Comparison of ENCODE assay signal across 8 cellular contexts in genomic region chr3:138051946-138052802, GRCh38. TPM values are rescaled to one million over a fixed set of nuclear protein-coding genes. Genes with fewer than 3 reads are reported as not detected.
DNase-seq lines count a peak whose midpoint lies in the region; ATAC-seq, FAIRE-seq and TF ChIP-seq lines count a peak whose summit lies in the region.

No MANE protein-coding gene starts in this region.

- TF ChIP-seq POLR2A in endothelial cell of umbilical vein (IDR thresholded peaks at IDR 0.05; ENCODE audit: low read depth, low read length) = no peak

- no peak overlapping the region for H3K27ac ChIP-seq in endothelial cell of umbilical vein (ENCODE audit: insufficient read depth, low read depth, low read length)
- H3K27ac ChIP-seq in neural progenitor cell = no peak overlapping the region

- H3K9ac ChIP-seq in endothelial cell of umbilical vein (replicated peaks; ENCODE audit: extremely low read depth, insufficient read depth, low read length) = no peak overlapping the region
- no peak overlapping the region for H3K9ac ChIP-seq in neural progenitor cell

- H3K27me3 Mint-ChIP-seq in neural progenitor cell (ENCODE audit: insufficient read depth, low read depth) = peaks cover 2% of the 10 kb centered on the region

- peaks cover 13% of the 10 kb centered on the region for H3F3A ChIP-seq in neural progenitor cell (ENCODE audit: low read depth)

- peak; percentile 82 for FAIRE-seq in endothelial cell of umbilical vein (lab: Jason Lieb, UNC)

- H3K4me3 ChIP-seq in endothelial cell of umbilical vein (replicated peaks in 1 of 3; ENCODE audit: insufficient read depth in 1 of 3, low read depth in 1 of 3, low read length in 3 of 3) (no peak overlapping the region), neural progenitor cell (no peak overlapping the region)

- no peaks in the 10 kb centered on the region for H3K36me3 ChIP-seq in endothelial cell of umbilical vein (ENCODE audit: control insufficient read depth in 2 of 2, extremely low read depth in 1 of 2, insufficient read depth in 2 of 2, low read length in 2 of 2)
- H3K36me3 ChIP-seq in neural progenitor cell = no peaks in the 10 kb centered on the region

- no peaks in the 10 kb centered on the region for H3K9me3 ChIP-seq in endothelial cell of umbilical vein (replicated peaks; ENCODE audit: control insufficient read depth, insufficient read depth, low read length)
- H3K9me3 ChIP-seq in neural progenitor cell (ENCODE audit: low read depth) = no peaks in the 10 kb centered on the region

- no peak overlapping the region for H3K4me3 Mint-ChIP-seq in neural progenitor cell

- intact Hi-C loops in endothelial cell of umbilical vein (cut with micrococcal nuclease) = loop anchor here (1.0 kb wide), 1 partner anchor 947 kb away; no protein-coding TSS in a partner anchor

- H3K4me2 ChIP-seq in endothelial cell of umbilical vein (ENCODE audit: insufficient read depth, low read length) = no peak overlapping the region
- H3K4me2 ChIP-seq in neural progenitor cell = no peak overlapping the region

- H2AFZ ChIP-seq in endothelial cell of umbilical vein (ENCODE audit: low read depth, low read length) (no peak overlapping the region), neural progenitor cell (replicated peaks) (no peak overlapping the region)

- dilution Hi-C loops in endothelial cell of umbilical vein (cut with MboI; ENCODE audit: extremely low pct_ligation_motif_present, low sequenced_read_pairs) = no loop called here

- ATAC-seq in GM18909 (IDR thresholded peaks at IDR 0.05; ENCODE audit: poor library complexity, unreplicated experiment) (peak; percentile 80), HG03175 (IDR thresholded peaks at IDR 0.05; ENCODE audit: unreplicated experiment) (peak; percentile 82)

- H4K20me1 ChIP-seq in endothelial cell of umbilical vein (replicated peaks; ENCODE audit: control insufficient read depth, extremely low read depth, insufficient read depth, low read length) = no peaks in the 10 kb centered on the region
- H4K20me1 ChIP-seq in neural progenitor cell (ENCODE audit: low read depth) = peaks cover 12% of the 10 kb centered on the region

- H3K36me3 Mint-ChIP-seq in neural progenitor cell = peaks cover 7% of the 10 kb centered on the region

- POLR2A ChIA-PET in endothelial cell of umbilical vein (lab: Charles Lee) = no interaction called here

- H3K4me1 Mint-ChIP-seq in neural progenitor cell = peaks cover 10% of the 10 kb centered on the region

- H3K4me1 ChIP-seq in endothelial cell of umbilical vein (ENCODE audit: control insufficient read depth, extremely low read depth, insufficient read depth, low read length) = no peaks in the 10 kb centered on the region
- peaks cover 13% of the 10 kb centered on the region for H3K4me1 ChIP-seq in neural progenitor cell

- H3K27ac Mint-ChIP-seq in neural progenitor cell = no peak overlapping the region

- H3K27me3 ChIP-seq in endothelial cell of umbilical vein (ENCODE audit: control insufficient read depth in 2 of 2, insufficient read depth in 2 of 2, low read length in 2 of 2) = no peaks in the 10 kb centered on the region
- no peaks in the 10 kb centered on the region for H3K27me3 ChIP-seq in neural progenitor cell

- DNase-seq in DMS153 treated with DMSO at 0.1 percent for 48 hours (lab: John Stamatoyannopoulos, UW; ENCODE audit: unreplicated experiment) (peak; percentile 35), OCI-M1 (lab: John Stamatoyannopoulos, UW) (peak; percentile 69), endothelial cell of umbilical vein (ENCODE audit: low read depth, low spot score) (peak; percentile 38), neural progenitor cell (ENCODE audit: low spot score) (peak; percentile 72), NCI-H2029 treated with DMSO at 0.1 percent for 48 hours (lab: John Stamatoyannopoulos, UW) (no peak), occipital lobe (lab: John Stamatoyannopoulos, UW) (no peak)

- H3K79me2 ChIP-seq in endothelial cell of umbilical vein (ENCODE audit: control insufficient read depth, insufficient read depth, low read length) (no peaks in the 10 kb centered on the region), neural progenitor cell (ENCODE audit: low read depth) (no peaks in the 10 kb centered on the region)

- no peaks in the 10 kb centered on the region for H3K9me3 Mint-ChIP-seq in neural progenitor cell

- BruUV-seq in endothelial cell of umbilical vein (replicated peaks; lab: Mats Ljungman, UMichigan) = no TSS peak

- CTCF ChIA-PET in endothelial cell of umbilical vein (lab: Charles Lee) = interaction anchor here (0.7 to 3.4 kb wide), 21 partner anchors 9 to 1300 kb away, joined by 3 to 30 read pairs (median 3); partner anchors contain the start of gene STAG1

- TF ChIP-seq CTCF in endothelial cell of umbilical vein (IDR thresholded peaks at IDR 0.05; ENCODE audit: extremely low read depth in 1 of 2, insufficient read depth in 1 of 2, low read depth in 1 of 2, low read length in 2 of 2) (peak; percentile 60 to 72), neural progenitor cell (IDR thresholded peaks at IDR 0.05) (peak; percentile 76)

- H3K9me1 ChIP-seq in endothelial cell of umbilical vein (replicated peaks; ENCODE audit: control insufficient read depth, extremely low read depth, insufficient read depth, low read length) = no peaks in the 10 kb centered on the region

TF ChIP-seq in endothelial cell of umbilical vein, 7 proteins besides CTCF, POLR2A, EP300 and RAD21:
- TF ChIP-seq POLR2AphosphoS5 (IDR thresholded peaks at IDR 0.05; ENCODE audit: insufficient read depth, low read depth, low read length) = no peak
- TF ChIP-seq JUN (IDR thresholded peaks at IDR 0.05; ENCODE audit: borderline replicate concordance, insufficient read depth, insufficient read length, low read depth) = no peak
- TF ChIP-seq EZH2 (IDR thresholded peaks at IDR 0.05; ENCODE audit: borderline replicate concordance, low read depth, low read length, severe bottlenecking) = no peak
- TF ChIP-seq FOS (IDR thresholded peaks at IDR 0.05; ENCODE audit: borderline replicate concordance, insufficient read depth, low read length) = no peak
TF ChIP-seq in endothelial cell of umbilical vein: peak in this region for 0.

RNA-seq across cellular contexts. Expression of gene CLDN18, which starts 42.2 kb away (rescaled TPM):
- total RNA-seq in endothelial cell of umbilical vein (not detected in 2 replicates), neural progenitor cell (ENCODE audit: low replicate concordance) (not detected in 2 replicates), occipital lobe (not detected)
- not detected in 2 replicates for polyA plus RNA-seq in endothelial cell of umbilical vein
- polyA plus RNA-seq in endothelial cell of umbilical vein (2011; cell fraction: cytosol; rRNA removed) = not detected in 2 replicates
- not detected in 2 replicates for polyA plus RNA-seq in endothelial cell of umbilical vein (2011; cell fraction: nucleus; rRNA removed)
- polyA plus RNA-seq in endothelial cell of umbilical vein (2012) = not detected in 2 replicates
- polyA minus RNA-seq in endothelial cell of umbilical vein = not detected in 2 replicates
- not detected for polyA minus RNA-seq in endothelial cell of umbilical vein (2011; cell fraction: cytosol; rRNA and poly(A)+ RNA removed)
- not detected in 2 replicates for polyA minus RNA-seq in endothelial cell of umbilical vein (2011; cell fraction: nucleus; rRNA and poly(A)+ RNA removed)

Comparison
In these comparisons a context has a peak if more than half of its experiments do, and no peak if none do; other contexts are left out.
1. DNase-seq: peak in DMS153 treated with DMSO at 0.1 percent for 48 hours (single experiment), OCI-M1 (single experiment), endothelial cell of umbilical vein (single experiment) and neural progenitor cell (single experiment); none in NCI-H2029 treated with DMSO at 0.1 percent for 48 hours (single experiment) and occipital lobe (single experiment).